Comparison of ENCODE assay signal across 16 cellular contexts in the genomic region with DNA sequence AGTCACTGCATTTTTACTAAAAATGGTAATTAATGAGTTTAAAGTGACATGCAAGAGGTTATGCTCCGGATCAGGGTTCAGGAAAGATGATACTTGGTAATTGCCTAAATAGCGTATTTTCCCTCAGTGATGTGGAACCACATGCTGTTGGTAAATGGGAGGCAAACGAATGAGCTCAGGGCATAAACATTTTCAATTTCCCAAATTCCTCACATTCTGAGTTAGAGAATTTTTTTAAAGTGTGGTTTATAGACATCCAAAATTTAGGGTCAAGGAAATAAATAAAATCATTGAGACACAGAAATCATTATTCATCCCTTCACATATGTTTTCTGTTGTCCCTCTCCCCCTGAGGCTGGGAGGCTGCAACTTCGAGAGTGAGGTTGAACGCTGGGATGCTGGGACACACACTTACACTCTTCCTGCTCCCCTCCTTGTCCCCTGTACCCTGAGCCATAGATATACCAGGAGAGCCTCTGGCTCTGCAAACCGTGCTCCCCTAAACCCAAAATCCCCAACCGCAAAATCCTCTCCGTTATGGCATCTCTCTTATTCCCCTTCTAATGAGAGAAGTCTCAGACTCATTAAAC. TPM values are rescaled to one million over a fixed set of nuclear protein-coding genes. Genes with fewer than 3 reads are reported as not detected.
"Had no signal": no experiment of that assay in that cellular context is flagged by ENCODE, and none has a peak within 500 bp of the region (broad histone marks: within the 10 kb centered on the region; RNA-seq: fewer than 3 reads in every experiment).

No MANE protein-coding gene starts in this region.

- DNase-seq: activated CD4-positive, alpha-beta T cell treated with anti-CD3 and anti-CD28 coated beads, Interleukin-2, amount 50 U/mL, for 4 hours; activated naive CD8-positive, alpha-beta T cell treated with anti-CD3 and anti-CD28 coated beads, Interleukin-2, amount 10 ng/mL, durations not matched to agents 7 days and 5 days; activated T-cell treated with anti-CD3 and anti-CD28 coated beads, Interleukin-2, amount 50 U/mL, for 4 hours; aorta; dorsolateral prefrontal cortex; mucosa of descending colon; natural killer cell; right lobe of liver; spleen; stimulated activated CD4-positive, alpha-beta T cell treated with anti-CD3 and anti-CD28 coated beads, Interleukin-1b, Interleukin-23, amount 100 ng/mL, for 48 hours; T-helper 2 cell; trophoblast cell had no signal

- ATAC-seq: activated T-cell treated with anti-CD3 and anti-CD28 coated beads, Interleukin-2, amount 50 U/mL, for 4 hours; mucosa of descending colon; natural killer cell; right lobe of liver; stimulated activated memory B cell treated with anti-CD40 and anti-IgM and Interleukin-4, amounts not matched to agents 10 μg/mL and 1 μg/mL and 100 μg/mL, for 72 hours had no signal

- H3K4me1 ChIP-seq: breast epithelium, right lobe of liver had no signal

- H3K4me3 ChIP-seq: mucosa of descending colon, right lobe of liver, spleen had no signal

- H3K27ac ChIP-seq: breast epithelium, dorsolateral prefrontal cortex, right lobe of liver, spleen had no signal

- H3K36me3 ChIP-seq: breast epithelium, right lobe of liver, spleen had no signal

- H3K9me3 ChIP-seq: mucosa of descending colon, right lobe of liver had no signal

- H3K27me3 ChIP-seq: right lobe of liver had no signal

- FAIRE-seq: endometrium had no signal

RNA-seq across cellular contexts. Expression of a gene that starts 21.6 kb away (rescaled TPM):
- total RNA-seq: activated naive CD8-positive, alpha-beta T cell treated with anti-CD3 and anti-CD28 coated beads, Interleukin-2, amount 10 ng/mL, durations not matched to agents 7 days and 5 days; glomerular endothelial cell had no signal
